ENCODE assay signal across 9 cellular contexts in genomic region chr5:56815657-56816545, GRCh38. TPM values are rescaled to one million over a fixed set of nuclear protein-coding genes. Genes with fewer than 3 reads are reported as not detected.
DNase-seq lines count a peak whose midpoint lies in the region; ATAC-seq, FAIRE-seq and TF ChIP-seq lines count a peak whose summit lies in the region.
"Had no signal": no experiment of that assay in that cellular context is flagged by ENCODE, and none has a peak within 500 bp of the region (broad histone marks: within the 10 kb centered on the region; RNA-seq: fewer than 3 reads in every experiment).

No MANE protein-coding gene starts in this region.

- H3K4me3 ChIP-seq in ovary: peak overlapping the region; percentile 81

- H3K36me3 ChIP-seq in ovary: no peaks in the 10 kb centered on the region

- H3K27ac ChIP-seq in ovary: peak overlapping the region; percentile 76 to 90

- TF ChIP-seq CTCF in ovary (IDR thresholded peaks at IDR 0.05): no peak

- peak; percentile 25 for ATAC-seq in HG02852 (IDR thresholded peaks at IDR 0.05; ENCODE audit: unreplicated experiment)

- peaks cover 3% of the 10 kb centered on the region for H3K4me1 ChIP-seq in ovary (ENCODE audit: insufficient read depth)

- 1% methylated on average over 53 to 116 of the region's 116 CpGs for WGBS in ovary, 3 donors

- no peak for FAIRE-seq in frontal cortex (lab: Jason Lieb, UNC)
- FAIRE-seq: G401.6 had no signal

- no peaks in the 10 kb centered on the region for H3K9me3 ChIP-seq in ovary

- TF ChIP-seq POLR2A in ovary (IDR thresholded peaks at IDR 0.05): no peak

- no peak for TF ChIP-seq EP300 in ovary (IDR thresholded peaks at IDR 0.05)

- H3K27me3 ChIP-seq in ovary: no peaks in the 10 kb centered on the region

- peak; percentile 79 for DNase-seq in NCI-H146 (lab: John Stamatoyannopoulos, UW)
- DNase-seq in NCI-H146 treated with DMSO at 0.1 percent for 48 hours (lab: John Stamatoyannopoulos, UW; ENCODE audit: unreplicated experiment): no peak
- peak; percentile 41 for DNase-seq in NOMO-1 treated with DMSO at 0.1 percent for 48 hours (lab: John Stamatoyannopoulos, UW; ENCODE audit: unreplicated experiment)
- peak; percentile 40 for DNase-seq in activated gamma-delta T cell (lab: John Stamatoyannopoulos, UW)
- peak; percentile 27 to 83 for DNase-seq in frontal cortex (ENCODE audit: low spot score in 2 of 2)
- DNase-seq in ovary: peak; percentile 36 to 63 (median 38)
- DNase-seq in AG20443 (ENCODE audit: low spot score): no peak

- intact Hi-C loops in ovary (cut with DNase I): loop anchor here in 2 of 4 donors (5.0 to 10.0 kb wide), 2 partner anchors 331 to 459 kb away; no protein-coding TSS in a partner anchor

RNA-seq across cellular contexts. Expression of gene MAP3K1, which starts 0.6 kb away (rescaled TPM):
- 22.8 TPM for total RNA-seq in frontal cortex
- total RNA-seq in ovary: 10 to 100 TPM; 15.7 to 29.8 (median 21.7) TPM
- 10 to 100 TPM in 1 of 2 donors, 1 to 10 TPM in 1; 5.4 to 12.2 TPM for polyA plus RNA-seq in ovary

Comparison
In these comparisons a context has a peak if more than half of its experiments do, and no peak if none do; other contexts are left out.
1. DNase-seq: peak in NCI-H146 (single experiment), NOMO-1 treated with DMSO at 0.1 percent for 48 hours (single experiment), activated gamma-delta T cell (single experiment), frontal cortex (2 of 2) and ovary (5 of 5); none in NCI-H146 treated with DMSO at 0.1 percent for 48 hours (single experiment) and AG20443 (single experiment).